1 cellular context compared by ENCODE assay signal in genomic region chr13:109166807-109167206, GRCh38.
TF ChIP-seq lines count a peak whose summit lies in the region.

No MANE protein-coding gene starts in this region.

TF ChIP-seq in GM12878, 131 proteins besides CTCF, POLR2A, EP300 and RAD21 (continued from another document):
- TF ChIP-seq, protein P1, sequence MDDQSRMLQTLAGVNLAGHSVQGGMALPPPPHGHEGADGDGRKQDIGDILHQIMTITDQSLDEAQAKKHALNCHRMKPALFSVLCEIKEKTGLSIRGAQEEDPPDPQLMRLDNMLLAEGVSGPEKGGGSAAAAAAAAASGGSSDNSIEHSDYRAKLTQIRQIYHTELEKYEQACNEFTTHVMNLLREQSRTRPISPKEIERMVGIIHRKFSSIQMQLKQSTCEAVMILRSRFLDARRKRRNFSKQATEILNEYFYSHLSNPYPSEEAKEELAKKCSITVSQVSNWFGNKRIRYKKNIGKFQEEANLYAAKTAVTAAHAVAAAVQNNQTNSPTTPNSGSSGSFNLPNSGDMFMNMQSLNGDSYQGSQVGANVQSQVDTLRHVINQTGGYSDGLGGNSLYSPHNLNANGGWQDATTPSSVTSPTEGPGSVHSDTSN (IDR thresholded peaks at IDR 0.05; ENCODE audit: insufficient replicate concordance, low read depth, low read length), result peak; percentile 77
- TF ChIP-seq MEF2A (IDR thresholded peaks at IDR 0.05; ENCODE audit: insufficient read depth, low read depth, low read length) (no peak), CHD2 (IDR thresholded peaks at IDR 0.05; ENCODE audit: borderline replicate concordance, low read depth, low read length) (0 out of 2 replicates have a peak, but pooled peaks have one; percentile 50), BMI1 (IDR thresholded peaks at IDR 0.05; ENCODE audit: borderline replicate concordance) (no peak), IRF4 (IDR thresholded peaks at IDR 0.05; ENCODE audit: low read depth, low read length) (0 out of 2 replicates have a peak, but pooled peaks have one; percentile 44), IKZF1 (conservative IDR thresholded peaks at IDR 0.05) (peak; percentile 69), DPF2 (IDR thresholded peaks at IDR 0.05) (peak; percentile 72), BCL11A (IDR thresholded peaks at IDR 0.05; ENCODE audit: low read depth, low read length) (peak; percentile 54; the same call in 1 of the 2 replicates), PKNOX1 (IDR thresholded peaks at IDR 0.05) (peak; percentile 81), TCF12 (IDR thresholded peaks at IDR 0.05; ENCODE audit: low read depth, low read length) (0 out of 2 replicates have a peak, but pooled peaks have one; percentile 25), NR2F1 (conservative IDR thresholded peaks at IDR 0.05) (peak; percentile 70), RUNX3 (IDR thresholded peaks at IDR 0.05; ENCODE audit: low read length) (peak; percentile 38; the same call in 1 of the 2 replicates), STAT1 (conservative IDR thresholded peaks at IDR 0.05) (no peak), CBFB (IDR thresholded peaks at IDR 0.05; ENCODE audit: low read depth) (no peak), SRF (IDR thresholded peaks at IDR 0.05; ENCODE audit: low read depth in 2 of 2, low read length in 2 of 2) (no peak), RAD51 (IDR thresholded peaks at IDR 0.05) (no peak), RFX5 (IDR thresholded peaks at IDR 0.05; ENCODE audit: low read depth, low read length) (no peak)
- TF ChIP-seq, protein P2, sequence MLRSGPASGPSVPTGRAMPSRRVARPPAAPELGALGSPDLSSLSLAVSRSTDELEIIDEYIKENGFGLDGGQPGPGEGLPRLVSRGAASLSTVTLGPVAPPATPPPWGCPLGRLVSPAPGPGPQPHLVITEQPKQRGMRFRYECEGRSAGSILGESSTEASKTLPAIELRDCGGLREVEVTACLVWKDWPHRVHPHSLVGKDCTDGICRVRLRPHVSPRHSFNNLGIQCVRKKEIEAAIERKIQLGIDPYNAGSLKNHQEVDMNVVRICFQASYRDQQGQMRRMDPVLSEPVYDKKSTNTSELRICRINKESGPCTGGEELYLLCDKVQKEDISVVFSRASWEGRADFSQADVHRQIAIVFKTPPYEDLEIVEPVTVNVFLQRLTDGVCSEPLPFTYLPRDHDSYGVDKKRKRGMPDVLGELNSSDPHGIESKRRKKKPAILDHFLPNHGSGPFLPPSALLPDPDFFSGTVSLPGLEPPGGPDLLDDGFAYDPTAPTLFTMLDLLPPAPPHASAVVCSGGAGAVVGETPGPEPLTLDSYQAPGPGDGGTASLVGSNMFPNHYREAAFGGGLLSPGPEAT (IDR thresholded peaks at IDR 0.05; ENCODE audit: low read depth), result peak; percentile 34; the same call in 1 of the 2 replicates
- TF ChIP-seq, protein P3, sequence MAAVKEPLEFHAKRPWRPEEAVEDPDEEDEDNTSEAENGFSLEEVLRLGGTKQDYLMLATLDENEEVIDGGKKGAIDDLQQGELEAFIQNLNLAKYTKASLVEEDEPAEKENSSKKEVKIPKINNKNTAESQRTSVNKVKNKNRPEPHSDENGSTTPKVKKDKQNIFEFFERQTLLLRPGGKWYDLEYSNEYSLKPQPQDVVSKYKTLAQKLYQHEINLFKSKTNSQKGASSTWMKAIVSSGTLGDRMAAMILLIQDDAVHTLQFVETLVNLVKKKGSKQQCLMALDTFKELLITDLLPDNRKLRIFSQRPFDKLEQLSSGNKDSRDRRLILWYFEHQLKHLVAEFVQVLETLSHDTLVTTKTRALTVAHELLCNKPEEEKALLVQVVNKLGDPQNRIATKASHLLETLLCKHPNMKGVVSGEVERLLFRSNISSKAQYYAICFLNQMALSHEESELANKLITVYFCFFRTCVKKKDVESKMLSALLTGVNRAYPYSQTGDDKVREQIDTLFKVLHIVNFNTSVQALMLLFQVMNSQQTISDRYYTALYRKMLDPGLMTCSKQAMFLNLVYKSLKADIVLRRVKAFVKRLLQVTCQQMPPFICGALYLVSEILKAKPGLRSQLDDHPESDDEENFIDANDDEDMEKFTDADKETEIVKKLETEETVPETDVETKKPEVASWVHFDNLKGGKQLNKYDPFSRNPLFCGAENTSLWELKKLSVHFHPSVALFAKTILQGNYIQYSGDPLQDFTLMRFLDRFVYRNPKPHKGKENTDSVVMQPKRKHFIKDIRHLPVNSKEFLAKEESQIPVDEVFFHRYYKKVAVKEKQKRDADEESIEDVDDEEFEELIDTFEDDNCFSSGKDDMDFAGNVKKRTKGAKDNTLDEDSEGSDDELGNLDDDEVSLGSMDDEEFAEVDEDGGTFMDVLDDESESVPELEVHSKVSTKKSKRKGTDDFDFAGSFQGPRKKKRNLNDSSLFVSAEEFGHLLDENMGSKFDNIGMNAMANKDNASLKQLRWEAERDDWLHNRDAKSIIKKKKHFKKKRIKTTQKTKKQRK (IDR thresholded peaks at IDR 0.05; ENCODE audit: low read depth, low read length), result no peak
